8 cellular contexts compared by ENCODE assay signal in the genomic region with DNA sequence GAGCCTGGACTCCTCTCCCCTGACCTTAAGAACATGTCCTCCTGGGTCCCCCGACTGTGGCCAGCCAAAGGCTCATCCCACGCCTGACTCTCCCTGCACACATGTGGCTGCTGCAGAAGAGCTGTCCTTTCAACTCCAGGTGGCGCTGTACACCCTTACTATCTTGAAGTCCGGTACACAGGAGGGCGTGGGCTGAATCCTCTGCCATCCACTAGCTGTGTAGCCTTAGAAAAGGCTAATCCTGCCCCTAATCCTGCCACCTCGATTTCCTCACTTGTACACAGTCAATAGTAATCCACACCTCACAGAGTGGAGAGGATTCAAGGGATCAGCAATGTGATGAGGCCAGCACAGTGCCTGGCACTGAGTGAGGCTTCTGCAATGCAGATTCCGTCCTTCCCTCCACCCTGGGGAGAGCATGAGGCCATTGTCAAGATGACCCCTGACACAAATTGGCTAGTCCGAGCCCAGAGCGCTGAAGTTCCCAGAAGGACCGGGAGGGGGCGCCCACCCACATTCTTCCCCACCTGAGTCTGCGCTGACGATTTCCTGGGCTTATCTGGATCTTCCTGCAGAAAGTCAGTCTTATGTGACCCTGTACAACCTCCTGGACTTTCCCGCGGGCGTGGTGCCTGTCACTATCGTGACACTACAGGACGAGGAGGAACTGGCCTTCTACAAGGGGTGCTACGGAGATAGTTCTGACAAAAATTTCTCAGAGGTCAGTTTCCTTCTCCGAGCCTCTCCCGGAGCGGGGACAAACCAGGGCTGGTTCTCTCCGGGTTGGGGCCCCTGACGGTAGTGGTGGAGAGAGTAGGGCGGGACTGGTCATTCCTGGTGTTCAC. TPM values are rescaled to one million over a fixed set of nuclear protein-coding genes. Genes with fewer than 3 reads are reported as not detected.
DNase-seq lines count a peak whose midpoint lies in the region; ATAC-seq and TF ChIP-seq lines count a peak whose summit lies in the region.

No MANE protein-coding gene starts in this region.

- no peaks in the 10 kb centered on the region for H3K9me3 ChIP-seq in right lobe of liver

- H3K27ac ChIP-seq in right lobe of liver = no peak overlapping the region

- no peak for TF ChIP-seq POLR2A in right lobe of liver (IDR thresholded peaks at IDR 0.05)

- peak; percentile 66 to 90 (median 81) for TF ChIP-seq CTCF in right lobe of liver (IDR thresholded peaks at IDR 0.05)

- peak overlapping the region in 1 of 3 donors; percentile 18 for H3K4me3 ChIP-seq in right lobe of liver

- intact Hi-C loops in right lobe of liver (cut with DNase I) = loop anchor here (10.0 kb wide), 2 partner anchors 82 to 102 kb away; no protein-coding TSS in a partner anchor

- 19% methylated on average over 11 of the region's 25 CpGs for WGBS in right lobe of liver (ENCODE audit: insufficient coverage, low coverage, low lambda C conversion rate, missing lambda C conversion rate)

- H3K4me1 ChIP-seq in right lobe of liver = peaks cover 0 to 4% (median 0%) of the 10 kb centered on the region in 4 donors

- peaks cover 0 to 3% of the 10 kb centered on the region in 2 donors for H3K27me3 ChIP-seq in right lobe of liver

- DNase-seq in NCI-H1436 (lab: John Stamatoyannopoulos, UW) (peak; percentile 76), NCI-H1436 treated with DMSO at 0.1 percent for 48 hours (lab: John Stamatoyannopoulos, UW) (no peak), NCI-H345 (lab: John Stamatoyannopoulos, UW) (peak; percentile 31), dedifferentiated amniotic fluid mesenchymal stem cell (ENCODE audit: extremely low spot score) (peak; percentile 65), right lobe of liver (peak; percentile 68 to 73 (median 69))
- peak; percentile 84 for DNase-seq in activated CD4-positive, alpha-beta T cell treated with anti-CD3 and anti-CD28 coated beads for 48 hours
- peak; percentile 50 to 68 for DNase-seq in stimulated activated CD4-positive, alpha-beta T cell treated with anti-CD3 and anti-CD28 coated beads, Interleukin-4, amount 100 ng/mL, for 4 hours

- ATAC-seq in HG02981 (IDR thresholded peaks at IDR 0.05; ENCODE audit: unreplicated experiment) (peak; percentile 57), right lobe of liver (peak; percentile 77 to 90 (median 87))

- H3K36me3 ChIP-seq in right lobe of liver = no peaks in the 10 kb centered on the region

RNA-seq across cellular contexts. Expression of a gene that starts 47.1 kb away (rescaled TPM):
- not detected for total RNA-seq in right lobe of liver

RNA-seq across cellular contexts. Expression of a gene that starts 48.4 kb away (rescaled TPM):
- total RNA-seq in right lobe of liver = 10 to 100 TPM; 26.6 to 48.7 (median 33.5) TPM
